ENCODE assay signal across 32 cellular contexts in genomic region chr4:48997962-48998361, GRCh38. TPM values are rescaled to one million over a fixed set of nuclear protein-coding genes. Genes with fewer than 3 reads are reported as not detected.
"Had no signal": no experiment of that assay in that cellular context is flagged by ENCODE, and none has a peak within 500 bp of the region (broad histone marks: within the 10 kb centered on the region; RNA-seq: fewer than 3 reads in every experiment).

No MANE protein-coding gene starts in this region.

- H3K9me3 ChIP-seq: neutrophil, pancreas, psoas muscle, suprapubic skin, testis, tibial artery, transverse colon, upper lobe of right lung, uterus had no signal

- H3K27me3 ChIP-seq: neutrophil, pancreas, suprapubic skin, testis, tibial artery, transverse colon, upper lobe of right lung, uterus had no signal

- H3K4me1 ChIP-seq: pancreas, psoas muscle, spleen, suprapubic skin, testis, tibial artery, transverse colon, upper lobe of right lung, uterus had no signal

- DNase-seq: naive thymus-derived CD4-positive, alpha-beta T cell; natural killer cell; nephron progenitor cell; nucleus accumbens; pancreas; psoas muscle; right cardiac atrium; spleen; stimulated activated CD4-positive, alpha-beta T cell treated with anti-CD3 and anti-CD28 coated beads, Interleukin-12 subunit alpha, Interleukin-12 subunit beta, amount 100 ng/mL, for 4 hours; stimulated activated CD4-positive, alpha-beta T cell treated with anti-CD3 and anti-CD28 coated beads, Interleukin-1b, Interleukin-23, amount 100 ng/mL, for 48 hours; stimulated activated CD4-positive, alpha-beta T cell treated with anti-CD3 and anti-CD28 coated beads, Interleukin-4, amount 100 ng/mL, for 1 hour; stimulated activated CD4-positive, alpha-beta T cell treated with anti-CD3 and anti-CD28 coated beads, Interleukin-4, amount 100 ng/mL, for 4 hours; stimulated activated CD8-positive, alpha-beta memory T cell treated with anti-CD3 and anti-CD28 coated beads, Interleukin-4, amount 100 ng/mL, for 48 hours; stimulated activated naive CD4-positive, alpha-beta T cell; stimulated activated naive CD8-positive, alpha-beta T cell treated with anti-CD3 and anti-CD28 coated beads, Interleukin-15, amount 100 ng/mL, for 72 hours; stimulated activated naive CD8-positive, alpha-beta T cell treated with anti-CD3 and anti-CD28 coated beads, Interleukin-15, Interleukin-2, amounts not matched to agents 100 U/mL and 50 U/mL, for 24 hours; substantia nigra; testis; tibial artery; transverse colon; upper lobe of right lung; uterus had no signal

- H3K4me3 ChIP-seq: pancreas, psoas muscle, skin epidermis, smooth muscle cell, spleen, suprapubic skin, testis, tibial artery, transverse colon, upper lobe of right lung, uterus had no signal

- H3K36me3 ChIP-seq: neutrophil, pancreas, spleen, suprapubic skin, tibial artery, transverse colon, upper lobe of right lung, uterus had no signal

- ATAC-seq: naive thymus-derived CD4-positive, alpha-beta T cell; natural killer cell; pancreas; psoas muscle; right cardiac atrium; sciatic nerve; stimulated activated memory B cell treated with anti-CD40 and anti-IgM and Interleukin-4, amounts not matched to agents 10 μg/mL and 1 μg/mL and 100 μg/mL, for 72 hours; stimulated activated naive CD8-positive, alpha-beta T cell treated with anti-CD3 and anti-CD28 coated beads, Interleukin-15, amount 100 ng/mL, for 72 hours; stimulated activated naive CD8-positive, alpha-beta T cell treated with anti-CD3 and anti-CD28 coated beads, Interleukin-15, Interleukin-2, amounts not matched to agents 100 U/mL and 50 U/mL, for 24 hours; upper lobe of right lung had no signal

- H3K27ac ChIP-seq: neutrophil, pancreas, psoas muscle, skin epidermis, spleen, suprapubic skin, testis, tibial artery, transverse colon, upper lobe of right lung, uterus had no signal

RNA-seq across cellular contexts. Expression of gene CWH43, which starts 11.9 kb away (rescaled TPM):
- total RNA-seq: naive thymus-derived CD4-positive, alpha-beta T cell; natural killer cell; neural crest cell; omental fat pad; osteocyte; posterior vena cava; psoas muscle; right cardiac atrium; sciatic nerve; spleen; upper lobe of right lung had no signal
